In genomic region chr20:36548006-36548315, GRCh38 we compare ENCODE assay signal across 15 cellular contexts. TPM values are rescaled to one million over a fixed set of nuclear protein-coding genes. Genes with fewer than 3 reads are reported as not detected.
DNase-seq lines count a peak whose midpoint lies in the region; ATAC-seq and TF ChIP-seq lines count a peak whose summit lies in the region.
"Had no signal": no experiment of that assay in that cellular context is flagged by ENCODE, and none has a peak within 500 bp of the region (broad histone marks: within the 10 kb centered on the region; RNA-seq: fewer than 3 reads in every experiment).

No MANE protein-coding gene starts in this region.

- peak; percentile 17 for TF ChIP-seq CTCF in glutamatergic neuron (IDR thresholded peaks at IDR 0.05; ENCODE audit: partially characterized antibody, unreplicated experiment)

- DNase-seq in stimulated activated CD4-positive, alpha-beta T cell treated with anti-CD3 and anti-CD28 coated beads, Interleukin-15, amount 100 ng/mL, for 24 hours, result peak; percentile 15
- no peak for DNase-seq in stimulated activated CD4-positive, alpha-beta T cell treated with anti-CD3 and anti-CD28 coated beads, Interleukin-4, amount 100 ng/mL, for 1 hour
- peak; percentile 40 to 41 for DNase-seq in SJCRH30
- no peak for DNase-seq in glutamatergic neuron
- no peak for DNase-seq in activated CD4-positive, alpha-beta T cell treated with anti-CD3 and anti-CD28 coated beads, Interleukin-2, amount 10 ng/mL, durations not matched to agents 7 days and 5 days
- DNase-seq in posterior vena cava (ENCODE audit: low spot score), result no peak
- DNase-seq: CD4-positive, alpha-beta T cell; NCI-H2029 treated with DMSO at 0.1 percent for 48 hours; OCI-M1; T1000 had no signal

- H3K9me3 Mint-ChIP-seq in glutamatergic neuron (ENCODE audit: unreplicated experiment), result peaks cover 2% of the 10 kb centered on the region
- H3K9me3 Mint-ChIP-seq in activated CD4-positive, alpha-beta T cell treated with anti-CD3 and anti-CD28 coated beads, Interleukin-2, amount 10 ng/mL, durations not matched to agents 7 days and 5 days, result no peaks in the 10 kb centered on the region
- H3K9me3 Mint-ChIP-seq: CD4-positive, alpha-beta T cell had no signal

- no peak for ATAC-seq in GM21447 (IDR thresholded peaks at IDR 0.05; ENCODE audit: unreplicated experiment)
- ATAC-seq in GM21515 (IDR thresholded peaks at IDR 0.05; ENCODE audit: unreplicated experiment), result no peak

- H3K36me3 Mint-ChIP-seq in glutamatergic neuron (ENCODE audit: unreplicated experiment), result no peaks in the 10 kb centered on the region
- no peaks in the 10 kb centered on the region for H3K36me3 Mint-ChIP-seq in activated CD4-positive, alpha-beta T cell treated with anti-CD3 and anti-CD28 coated beads, Interleukin-2, amount 10 ng/mL, durations not matched to agents 7 days and 5 days (ENCODE audit: low read depth)

- peaks cover 4% of the 10 kb centered on the region for H3K4me1 Mint-ChIP-seq in glutamatergic neuron (ENCODE audit: low read depth, unreplicated experiment)
- no peaks in the 10 kb centered on the region for H3K4me1 Mint-ChIP-seq in activated CD4-positive, alpha-beta T cell treated with anti-CD3 and anti-CD28 coated beads, Interleukin-2, amount 10 ng/mL, durations not matched to agents 7 days and 5 days

- POLR2A ChIA-PET in activated CD4-positive, alpha-beta T cell treated with anti-CD3 and anti-CD28 coated beads, Interleukin-2, amount 10 ng/mL, durations not matched to agents 7 days and 5 days (lab: Charles Lee), result no interaction called here

- no peak overlapping the region for H3K27ac Mint-ChIP-seq in glutamatergic neuron (ENCODE audit: unreplicated experiment)
- no peak overlapping the region for H3K27ac Mint-ChIP-seq in activated CD4-positive, alpha-beta T cell treated with anti-CD3 and anti-CD28 coated beads, Interleukin-2, amount 10 ng/mL, durations not matched to agents 7 days and 5 days
- H3K27ac Mint-ChIP-seq: CD4-positive, alpha-beta T cell had no signal

- no peaks in the 10 kb centered on the region for H3K36me3 ChIP-seq in SJCRH30
- H3K36me3 ChIP-seq: uterus had no signal

- H3K4me3 Mint-ChIP-seq in glutamatergic neuron (ENCODE audit: unreplicated experiment), result no peak overlapping the region
- no peak overlapping the region for H3K4me3 Mint-ChIP-seq in activated CD4-positive, alpha-beta T cell treated with anti-CD3 and anti-CD28 coated beads, Interleukin-2, amount 10 ng/mL, durations not matched to agents 7 days and 5 days
- H3K4me3 Mint-ChIP-seq: CD4-positive, alpha-beta T cell had no signal

- CTCF ChIA-PET in activated CD4-positive, alpha-beta T cell treated with anti-CD3 and anti-CD28 coated beads, Interleukin-2, amount 10 ng/mL, durations not matched to agents 7 days and 5 days (lab: Charles Lee), result interaction anchor here (1.0 to 1.5 kb wide), 3 partner anchors 21 to 57 kb away, joined by 3 to 4 read pairs (median 3); partner anchors contain the start of gene RAB5IF

- intact Hi-C loops in posterior vena cava (cut with DNase I), result no loop called here

- no peak overlapping the region for H3K27ac ChIP-seq in SJCRH30
- H3K27ac ChIP-seq: KMS-11, uterus had no signal

- no peaks in the 10 kb centered on the region for H3K9me3 ChIP-seq in SJCRH30 (replicated peaks)
- H3K9me3 ChIP-seq: ascending aorta, uterus had no signal

- peaks cover 3% of the 10 kb centered on the region for H3K27me3 Mint-ChIP-seq in glutamatergic neuron (ENCODE audit: unreplicated experiment)
- no peaks in the 10 kb centered on the region for H3K27me3 Mint-ChIP-seq in activated CD4-positive, alpha-beta T cell treated with anti-CD3 and anti-CD28 coated beads, Interleukin-2, amount 10 ng/mL, durations not matched to agents 7 days and 5 days
- H3K27me3 Mint-ChIP-seq: CD4-positive, alpha-beta T cell had no signal

- peaks cover 12% of the 10 kb centered on the region for H3K4me1 ChIP-seq in SJCRH30

- no peak overlapping the region for H3K4me3 ChIP-seq in SJCRH30
- H3K4me3 ChIP-seq: ascending aorta, uterus had no signal

- H3K27me3 ChIP-seq in SJCRH30, result no peaks in the 10 kb centered on the region
- H3K27me3 ChIP-seq: ascending aorta, uterus had no signal

RNA-seq across cellular contexts. Expression of gene MYL9, which starts 6.6 kb away (rescaled TPM):
- total RNA-seq in SJCRH30 (2014; rRNA removed; shearing (Covaris generic)), result 0.49 and 0.76 TPM in 2 replicates
- total RNA-seq in glutamatergic neuron (ENCODE audit: unreplicated experiment), result 2.0 TPM
- total RNA-seq in activated CD4-positive, alpha-beta T cell treated with anti-CD3 and anti-CD28 coated beads, Interleukin-2, amount 10 ng/mL, durations not matched to agents 7 days and 5 days, result under 1 TPM; 0.25 to 0.42 TPM
- 1,000 to 10,000 TPM; 2,680 to 3,095 TPM for total RNA-seq in posterior vena cava
- total RNA-seq: CD4-positive, alpha-beta T cell had no signal

RNA-seq across cellular contexts. Expression of gene TGIF2, which starts 25.4 kb away (rescaled TPM):
- total RNA-seq in SJCRH30 (2014; rRNA removed; shearing (Covaris generic)), result 71.1 and 75.5 TPM in 2 replicates
- total RNA-seq in glutamatergic neuron (ENCODE audit: unreplicated experiment) (10.1 TPM), posterior vena cava (1 to 10 TPM; 5.3 to 7.6 TPM)
- 10 to 100 TPM; 24.1 to 26.0 TPM for total RNA-seq in activated CD4-positive, alpha-beta T cell treated with anti-CD3 and anti-CD28 coated beads, Interleukin-2, amount 10 ng/mL, durations not matched to agents 7 days and 5 days

RNA-seq across cellular contexts. Expression of gene RAB5IF, which starts 57.6 kb away (rescaled TPM):
- 125 and 131 TPM in 2 replicates for total RNA-seq in SJCRH30 (2014; rRNA removed; shearing (Covaris generic))
- total RNA-seq in glutamatergic neuron (ENCODE audit: unreplicated experiment) (48.9 TPM), posterior vena cava (10 to 100 TPM; 50.0 to 56.0 TPM)
- 10 to 100 TPM; 87.9 to 97.0 TPM for total RNA-seq in activated CD4-positive, alpha-beta T cell treated with anti-CD3 and anti-CD28 coated beads, Interleukin-2, amount 10 ng/mL, durations not matched to agents 7 days and 5 days

Comparison
In these comparisons a context has a peak if more than half of its experiments do, and no peak if none do; other contexts are left out.
1. DNase-seq: peak in stimulated activated CD4-positive, alpha-beta T cell treated with anti-CD3 and anti-CD28 coated beads, Interleukin-15, amount 100 ng/mL, for 24 hours (single experiment) and SJCRH30 (2 of 2); none in stimulated activated CD4-positive, alpha-beta T cell treated with anti-CD3 and anti-CD28 coated beads, Interleukin-4, amount 100 ng/mL, for 1 hour (single experiment), glutamatergic neuron (single experiment), activated CD4-positive, alpha-beta T cell treated with anti-CD3 and anti-CD28 coated beads, Interleukin-2, amount 10 ng/mL, durations not matched to agents 7 days and 5 days (single experiment) and posterior vena cava (single experiment).
2. RNA of gene MYL9, which starts 6.6 kb away (total RNA-seq): 2,680 to 3,095 TPM in posterior vena cava; 2.0 TPM in glutamatergic neuron (single experiment), 0.49 to 0.76 TPM in SJCRH30 and 0.25 to 0.42 TPM in activated CD4-positive, alpha-beta T cell treated with anti-CD3 and anti-CD28 coated beads, Interleukin-2, amount 10 ng/mL, durations not matched to agents 7 days and 5 days; every median in the first group is over 100 times any median in the second.